In genomic region chr15:90648137-90649070, GRCh38 we compare ENCODE assay signal across 8 cellular contexts.
DNase-seq lines count a peak whose midpoint lies in the region; ATAC-seq and TF ChIP-seq lines count a peak whose summit lies in the region.

No MANE protein-coding gene starts in this region.

- DNase-seq in AG10803 (ENCODE audit: low read depth) (peak; percentile 70), HK-2 (ENCODE audit: unreplicated experiment) (peak; percentile 20), OCI-M1 (lab: John Stamatoyannopoulos, UW) (peak; percentile 99), fibroblast of lung (ENCODE audit: low read depth in 2 of 2) (peak; percentile 79 to 91), natural killer cell (peak; percentile 42), testis (peak; percentile 84)
- DNase-seq in activated T-cell treated with anti-CD3 and anti-CD28 coated beads, Interleukin-2, amount 50 U/mL, for 24 hours = peak; percentile 70

- H3K9me3 ChIP-seq in fibroblast of lung (ENCODE audit: control insufficient read depth, insufficient read depth, low read depth, low read length) = no peaks in the 10 kb centered on the region
- H3K9me3 ChIP-seq in testis = no peaks in the 10 kb centered on the region

- H2AFZ ChIP-seq in fibroblast of lung (ENCODE audit: low read length) = peak overlapping the region; percentile 38

- H3K36me3 ChIP-seq in fibroblast of lung (ENCODE audit: control insufficient read depth, insufficient read depth, low read length) (no peaks in the 10 kb centered on the region), testis (ENCODE audit: low read depth, missing control alignments) (no peaks in the 10 kb centered on the region)

- no peaks in the 10 kb centered on the region for H3K79me2 ChIP-seq in fibroblast of lung (ENCODE audit: control insufficient read depth, insufficient read depth, low read length)

- no peak overlapping the region for H3K9ac ChIP-seq in fibroblast of lung (ENCODE audit: insufficient read depth, low read length)

- peaks cover 29% of the 10 kb centered on the region for H3K4me1 Mint-ChIP-seq in activated T-cell treated with anti-CD3 and anti-CD28 coated beads, Interleukin-2, amount 50 U/mL, for 24 hours (ENCODE audit: low read depth)
- peaks cover 9 to 24% of the 10 kb centered on the region in 2 donors for H3K4me1 Mint-ChIP-seq in natural killer cell

- WGBS in testis, 2 donors = 37 to 46% methylated on average over 14 of the region's 14 CpGs

- H3K27ac Mint-ChIP-seq in activated T-cell treated with anti-CD3 and anti-CD28 coated beads, Interleukin-2, amount 50 U/mL, for 24 hours = peak overlapping the region; percentile 92
- peak overlapping the region; percentile 85 to 92 for H3K27ac Mint-ChIP-seq in natural killer cell

- intact Hi-C loops in natural killer cell (cut with micrococcal nuclease) = loop anchor here (1.0 to 2.0 kb wide), 4 partner anchors 45 to 286 kb away; partner anchors contain the start of genes BLM and UNC45A
- intact Hi-C loops in testis (cut with DNase I; ENCODE audit: low total_unique reads) = loop anchor here (10.0 kb wide), 1 partner anchor 236 kb away; the partner anchor contains the start of gene FES

- no peaks in the 10 kb centered on the region for H3K27me3 Mint-ChIP-seq in activated T-cell treated with anti-CD3 and anti-CD28 coated beads, Interleukin-2, amount 50 U/mL, for 24 hours
- peaks cover 0 to 7% of the 10 kb centered on the region in 2 donors for H3K27me3 Mint-ChIP-seq in natural killer cell (ENCODE audit: low read depth in 2 of 2)

- H3K4me1 ChIP-seq in fibroblast of lung (ENCODE audit: control insufficient read depth, extremely low read depth, insufficient read depth, low read length) (peaks cover 6% of the 10 kb centered on the region), testis (peaks cover 5% of the 10 kb centered on the region)

- H3K4me2 ChIP-seq in fibroblast of lung (ENCODE audit: extremely low read depth, insufficient read depth, low read length) = peak overlapping the region; percentile 58

- TF ChIP-seq POLR2A in testis (IDR thresholded peaks at IDR 0.05) = no peak

- H4K20me1 ChIP-seq in fibroblast of lung (ENCODE audit: control insufficient read depth, extremely low read depth, insufficient read depth, low read length) = no peaks in the 10 kb centered on the region

- peak; percentile 50 for ATAC-seq in GM18861 (IDR thresholded peaks at IDR 0.05; ENCODE audit: unreplicated experiment)
- ATAC-seq in natural killer cell = peak; percentile 84 to 88 (median 88)

- TF ChIP-seq CTCF in AG10803 (conservative IDR thresholded peaks at IDR 0.05; ENCODE audit: low read length) (peak; percentile 93), fibroblast of lung (conservative IDR thresholded peaks at IDR 0.05 in 1 of 2, IDR thresholded peaks at IDR 0.05 in 1 of 2; ENCODE audit: low read depth in 1 of 2, low read length in 2 of 2) (peak; percentile 90 to 93), natural killer cell (IDR thresholded peaks at IDR 0.05) (peak; percentile 95), testis (IDR thresholded peaks at IDR 0.05) (peak; percentile 58 to 91 (median 84))

- peaks cover 9% of the 10 kb centered on the region for H3K36me3 Mint-ChIP-seq in activated T-cell treated with anti-CD3 and anti-CD28 coated beads, Interleukin-2, amount 50 U/mL, for 24 hours (ENCODE audit: low read depth)
- H3K36me3 Mint-ChIP-seq in natural killer cell = no peaks in the 10 kb centered on the region

- peak overlapping the region; percentile 60 for H3K4me3 Mint-ChIP-seq in activated T-cell treated with anti-CD3 and anti-CD28 coated beads, Interleukin-2, amount 50 U/mL, for 24 hours
- H3K4me3 Mint-ChIP-seq in natural killer cell = peak overlapping the region; percentile 84

- no peak overlapping the region for H3K4me3 ChIP-seq in AG10803 (ENCODE audit: low read length)
- no peak overlapping the region for H3K4me3 ChIP-seq in fibroblast of lung (replicated peaks in 1 of 4; ENCODE audit: control extremely low read depth in 1 of 4, insufficient read depth in 1 of 4, low read depth in 3 of 4, low read length in 4 of 4)
- no peak overlapping the region for H3K4me3 ChIP-seq in testis

- H3K9me3 Mint-ChIP-seq in activated T-cell treated with anti-CD3 and anti-CD28 coated beads, Interleukin-2, amount 50 U/mL, for 24 hours = no peaks in the 10 kb centered on the region
- no peaks in the 10 kb centered on the region for H3K9me3 Mint-ChIP-seq in natural killer cell

- H3K27me3 ChIP-seq in fibroblast of lung (ENCODE audit: control insufficient read depth, insufficient read depth, low read length) = no peaks in the 10 kb centered on the region
- H3K27me3 ChIP-seq in testis = no peaks in the 10 kb centered on the region

- peak overlapping the region; percentile 71 for H3K27ac ChIP-seq in fibroblast of lung (ENCODE audit: insufficient read depth, low read length)
- H3K27ac ChIP-seq in testis = no peak overlapping the region

Comparison
In these comparisons a context has a peak if more than half of its experiments do, and no peak if none do; other contexts are left out.
1. DNase-seq: peak in every context shown above with its lines; median percentile 99 in OCI-M1; 85 in fibroblast of lung; 84 in testis; 70 in AG10803; 70 in activated T-cell treated with anti-CD3 and anti-CD28 coated beads, Interleukin-2, amount 50 U/mL, for 24 hours; 42 in natural killer cell; 20 in HK-2.